ENCODE assay signal across 10 cellular contexts in genomic region chr17:64709481-64709880, GRCh38. TPM values are rescaled to one million over a fixed set of nuclear protein-coding genes. Genes with fewer than 3 reads are reported as not detected.
DNase-seq lines count a peak whose midpoint lies in the region; ATAC-seq lines count a peak whose summit lies in the region.
"Had no signal": no experiment of that assay in that cellular context is flagged by ENCODE, and none has a peak within 500 bp of the region (broad histone marks: within the 10 kb centered on the region; RNA-seq: fewer than 3 reads in every experiment).

No MANE protein-coding gene starts in this region.

- H3K4me3 Mint-ChIP-seq in stimulated activated naive CD8-positive, alpha-beta T cell treated with anti-CD3 and anti-CD28 coated beads, Interleukin-15, Interleukin-2, amounts not matched to agents 100 ng/mL and 50 ng/mL, for 24 hours = no peak overlapping the region
- peak overlapping the region; percentile 1 for H3K4me3 Mint-ChIP-seq in activated naive CD8-positive, alpha-beta T cell treated with anti-CD3 and anti-CD28 coated beads for 36 hours

- H2AK5ac ChIP-seq in mesenchymal stem cell (ENCODE audit: low read length, severe bottlenecking) = peak overlapping the region; percentile 99

- no peaks in the 10 kb centered on the region for H3K9me3 ChIP-seq in mesenchymal stem cell (ENCODE audit: control insufficient read depth, low read length)

- peak overlapping the region; percentile 76 for H3K27ac Mint-ChIP-seq in stimulated activated naive CD8-positive, alpha-beta T cell treated with anti-CD3 and anti-CD28 coated beads, Interleukin-15, Interleukin-2, amounts not matched to agents 100 ng/mL and 50 ng/mL, for 24 hours
- H3K27ac Mint-ChIP-seq in activated naive CD8-positive, alpha-beta T cell treated with anti-CD3 and anti-CD28 coated beads for 36 hours = peak overlapping the region; percentile 9

- H3K27me3 Mint-ChIP-seq in stimulated activated naive CD8-positive, alpha-beta T cell treated with anti-CD3 and anti-CD28 coated beads, Interleukin-15, Interleukin-2, amounts not matched to agents 100 ng/mL and 50 ng/mL, for 24 hours = no peaks in the 10 kb centered on the region
- H3K27me3 Mint-ChIP-seq in activated naive CD8-positive, alpha-beta T cell treated with anti-CD3 and anti-CD28 coated beads for 36 hours = no peaks in the 10 kb centered on the region

- H3K27me3 ChIP-seq in mesenchymal stem cell (ENCODE audit: control insufficient read depth in 1 of 2, insufficient read depth in 1 of 2, low read length in 2 of 2) = no peaks in the 10 kb centered on the region

- peaks cover 62% of the 10 kb centered on the region for H3K4me1 Mint-ChIP-seq in stimulated activated naive CD8-positive, alpha-beta T cell treated with anti-CD3 and anti-CD28 coated beads, Interleukin-15, Interleukin-2, amounts not matched to agents 100 ng/mL and 50 ng/mL, for 24 hours (ENCODE audit: low read depth)
- peaks cover 51% of the 10 kb centered on the region for H3K4me1 Mint-ChIP-seq in activated naive CD8-positive, alpha-beta T cell treated with anti-CD3 and anti-CD28 coated beads for 36 hours

- H3K14ac ChIP-seq in mesenchymal stem cell (ENCODE audit: low read length in 2 of 2) = peak overlapping the region in 1 of 2 experiments; percentile 57

- no peak overlapping the region for H3K4me3 ChIP-seq in mesenchymal stem cell (ENCODE audit: insufficient read depth in 1 of 2, low read depth in 1 of 2, low read length in 2 of 2)

- H3K4ac ChIP-seq in mesenchymal stem cell (ENCODE audit: low read depth in 1 of 2, low read length in 2 of 2) = peak overlapping the region; percentile 79 to 97

- H2BK5ac ChIP-seq in mesenchymal stem cell (ENCODE audit: low read depth, low read length, poor library complexity, severe bottlenecking) = peak overlapping the region; percentile 51

- H3K9me3 Mint-ChIP-seq in stimulated activated naive CD8-positive, alpha-beta T cell treated with anti-CD3 and anti-CD28 coated beads, Interleukin-15, Interleukin-2, amounts not matched to agents 100 ng/mL and 50 ng/mL, for 24 hours = no peaks in the 10 kb centered on the region
- no peaks in the 10 kb centered on the region for H3K9me3 Mint-ChIP-seq in activated naive CD8-positive, alpha-beta T cell treated with anti-CD3 and anti-CD28 coated beads for 36 hours

- H3K4me1 ChIP-seq in mesenchymal stem cell (ENCODE audit: control insufficient read depth, insufficient read depth, low read depth, low read length) = peaks cover 27% of the 10 kb centered on the region

- peaks cover 2% of the 10 kb centered on the region for H3K79me1 ChIP-seq in mesenchymal stem cell (replicated peaks; ENCODE audit: low read length, poor library complexity, severe bottlenecking)

- peak overlapping the region; percentile 97 for H3K27ac ChIP-seq in mesenchymal stem cell (ENCODE audit: low read length, poor library complexity, severe bottlenecking)

- H3K36me3 Mint-ChIP-seq in stimulated activated naive CD8-positive, alpha-beta T cell treated with anti-CD3 and anti-CD28 coated beads, Interleukin-15, Interleukin-2, amounts not matched to agents 100 ng/mL and 50 ng/mL, for 24 hours (ENCODE audit: low read depth) = no peaks in the 10 kb centered on the region
- H3K36me3 Mint-ChIP-seq in activated naive CD8-positive, alpha-beta T cell treated with anti-CD3 and anti-CD28 coated beads for 36 hours = peaks cover 5% of the 10 kb centered on the region

- peak overlapping the region; percentile 86 to 99 for H2BK12ac ChIP-seq in mesenchymal stem cell (ENCODE audit: low read length in 2 of 2)

- no peak for ATAC-seq in stimulated activated naive CD8-positive, alpha-beta T cell treated with anti-CD3 and anti-CD28 coated beads, Interleukin-15, Interleukin-2, amounts not matched to agents 100 U/mL and 50 U/mL, for 24 hours
- ATAC-seq in GM21619 (IDR thresholded peaks at IDR 0.05; ENCODE audit: unreplicated experiment) (no peak), GM19351 (IDR thresholded peaks at IDR 0.05; ENCODE audit: unreplicated experiment) (no peak)

- DNase-seq in stimulated activated naive CD8-positive, alpha-beta T cell treated with anti-CD3 and anti-CD28 coated beads, Interleukin-15, Interleukin-2, amounts not matched to agents 100 U/mL and 50 U/mL, for 24 hours = no peak
- DNase-seq in activated naive CD8-positive, alpha-beta T cell treated with anti-CD3 and anti-CD28 coated beads for 36 hours = no peak
- peak; percentile 77 for DNase-seq in mesenchymal stem cell
- DNase-seq in NK-92 treated with Interleukin-12 subunit alpha and Interleukin-12 subunit beta, amount 100 ng/mL, for 24 hours (lab: John Stamatoyannopoulos, UW) = no peak
- DNase-seq in DMS53 treated with DMSO at 0.1 percent for 48 hours (lab: John Stamatoyannopoulos, UW; ENCODE audit: unreplicated experiment) = no peak
- DNase-seq: effector CD8-positive, alpha-beta T cell; NCI-H526 had no signal

- no peak overlapping the region for H3K9ac ChIP-seq in mesenchymal stem cell (ENCODE audit: low read length)

- no peaks in the 10 kb centered on the region for H3K36me3 ChIP-seq in mesenchymal stem cell (ENCODE audit: control insufficient read depth in 1 of 2, insufficient read depth in 2 of 2, low read depth in 1 of 2, low read length in 2 of 2)

- no peak overlapping the region for H2AFZ ChIP-seq in mesenchymal stem cell (ENCODE audit: low read depth, low read length)

- H2BK15ac ChIP-seq in mesenchymal stem cell (ENCODE audit: low read depth, poor library complexity, severe bottlenecking) = no peak overlapping the region

- 41% methylated on average over 4 of the region's 4 CpGs for WGBS in mesenchymal stem cell

- no peak overlapping the region for H3K4me2 ChIP-seq in mesenchymal stem cell (ENCODE audit: low read length, poor library complexity, severe bottlenecking)

- H3K18ac ChIP-seq in mesenchymal stem cell (ENCODE audit: low read depth in 1 of 2, low read length in 2 of 2) = peak overlapping the region; percentile 79 to 94

- peak overlapping the region; percentile 98 for H4K8ac ChIP-seq in mesenchymal stem cell (ENCODE audit: low read length)

- H4K91ac ChIP-seq in mesenchymal stem cell (ENCODE audit: low read length) = peak overlapping the region; percentile 100

- H2BK120ac ChIP-seq in mesenchymal stem cell (ENCODE audit: low read depth, low read length) = peak overlapping the region; percentile 99

- peak overlapping the region in 1 of 2 experiments; percentile 70 for H3K23ac ChIP-seq in mesenchymal stem cell (ENCODE audit: low read length in 2 of 2)

RNA-seq across cellular contexts. Expression of gene SMURF2, which starts 47.4 kb away (rescaled TPM):
- 10 to 100 TPM; 13.5 to 14.1 TPM for total RNA-seq in activated naive CD8-positive, alpha-beta T cell treated with anti-CD3 and anti-CD28 coated beads for 36 hours
- 127 TPM for polyA plus RNA-seq in mesenchymal stem cell (2013, experiment 1 of 2)
- 126 TPM for polyA plus RNA-seq in mesenchymal stem cell (2013, experiment 2 of 2)
